ENCODE assay signal across 25 cellular contexts in genomic region chr4:139146926-139147547, GRCh38.
"Had no signal": no experiment of that assay in that cellular context is flagged by ENCODE, and none has a peak within 500 bp of the region (broad histone marks: within the 10 kb centered on the region; RNA-seq: fewer than 3 reads in every experiment).

No MANE protein-coding gene starts in this region.

- H3K27me3 ChIP-seq: brain microvascular endothelial cell, left lung, neural progenitor cell, sigmoid colon, testis, vagina had no signal

- H2AFZ ChIP-seq: neural progenitor cell had no signal

- DNase-seq: activated CD4-positive, alpha-beta memory T cell treated with anti-CD3 and anti-CD28 coated beads for 36 hours; activated CD4-positive, alpha-beta T cell treated with anti-CD3 and anti-CD28 coated beads for 48 hours; activated CD4-positive, CD25-positive, alpha-beta regulatory T cell; activated effector memory CD4-positive, alpha-beta T cell treated with anti-CD3 and anti-CD28 coated beads, Interleukin-2, amount 50 U/mL, for 16 hours; activated naive CD4-positive, alpha-beta T cell treated with anti-CD3 and anti-CD28 coated beads, Interleukin-2, amount 10 ng/mL, durations not matched to agents 7 days and 5 days; activated naive CD8-positive, alpha-beta T cell treated with anti-CD3 and anti-CD28 coated beads, Interleukin-2, amount 50 U/mL, for 24 hours; activated T-cell treated with anti-CD3 and anti-CD28 coated beads, Interleukin-2, amount 50 U/mL, for 48 hours; anterior cingulate cortex; brain microvascular endothelial cell; caudate nucleus; dermis blood vessel endothelial cell; effector CD8-positive, alpha-beta T cell; erythroblast; foreskin fibroblast; kidney; left lung; naive thymus-derived CD8-positive, alpha-beta T cell; retina; stimulated activated CD4-positive, alpha-beta T cell treated with anti-CD3 and anti-CD28 coated beads, Interleukin-15, amount 100 ng/mL, for 24 hours; stimulated activated naive B cell treated with anti-CD40 and anti-IgM and Interleukin-4, amounts not matched to agents 10 μg/mL and 1 μg/mL and 100 μg/mL, for 72 hours; testis had no signal

- ATAC-seq: activated naive CD8-positive, alpha-beta T cell treated with anti-CD3 and anti-CD28 coated beads, Interleukin-2, amount 50 U/mL, for 24 hours; left lung; naive thymus-derived CD8-positive, alpha-beta T cell had no signal

- H3K4me2 ChIP-seq: neural progenitor cell, smooth muscle cell had no signal

- H3K4me3 ChIP-seq: left lung, neural progenitor cell, sigmoid colon, smooth muscle cell, testis, vagina had no signal

- H3K36me3 ChIP-seq: brain microvascular endothelial cell, left lung, neural progenitor cell, sigmoid colon, vagina had no signal

- H3K9me3 ChIP-seq: left lung, sigmoid colon, testis, vagina had no signal

- H3K27ac ChIP-seq: brain microvascular endothelial cell, left lung, neural progenitor cell, sigmoid colon, testis, vagina had no signal

- H3K9ac ChIP-seq: neural progenitor cell had no signal

- FAIRE-seq: kidney had no signal
